11 cellular contexts compared by ENCODE assay signal in the genomic region with DNA sequence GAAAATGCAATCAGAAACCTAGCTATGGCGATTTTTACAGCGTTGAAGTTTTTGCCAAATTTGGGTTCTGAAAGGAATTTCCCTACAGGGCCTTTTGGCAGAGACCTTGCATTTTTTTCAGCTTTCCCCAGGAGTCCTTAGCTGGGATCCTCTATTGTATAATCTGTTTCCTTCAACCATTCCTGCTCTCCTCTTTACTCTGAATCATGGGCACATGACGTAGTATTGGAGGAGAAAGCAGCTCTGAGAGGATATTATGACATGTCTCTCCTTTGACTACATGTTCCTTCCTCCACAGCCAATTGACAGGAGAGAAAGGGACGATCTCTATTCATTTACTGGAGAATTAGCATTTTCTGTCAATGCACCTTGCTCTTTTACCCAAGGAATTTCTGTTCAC.
DNase-seq lines count a peak whose midpoint lies in the region; ATAC-seq and TF ChIP-seq lines count a peak whose summit lies in the region.
"Had no signal": no experiment of that assay in that cellular context is flagged by ENCODE, and none has a peak within 500 bp of the region (broad histone marks: within the 10 kb centered on the region; RNA-seq: fewer than 3 reads in every experiment).

No MANE protein-coding gene starts in this region.

- H3K4me1 ChIP-seq in upper lobe of right lung, result peaks cover 7% of the 10 kb centered on the region

- peak; percentile 86 for DNase-seq in M059J (ENCODE audit: low read depth)
- DNase-seq in kidney tubule cell (ENCODE audit: low spot score), result peak; percentile 42
- DNase-seq in upper lobe of right lung, result no peak
- no peak for DNase-seq in NCI-H524 treated with DMSO at 0.1 percent for 48 hours (lab: John Stamatoyannopoulos, UW)
- DNase-seq: activated T-cell treated with anti-CD3 and anti-CD28 coated beads, Interleukin-2, amount 50 U/mL, for 24 hours; endodermal cell; Kasumi-1; substantia nigra had no signal

- H3K27me3 ChIP-seq in upper lobe of right lung, result peaks cover 5% of the 10 kb centered on the region

- ATAC-seq in upper lobe of right lung (no peak), HG02678 (IDR thresholded peaks at IDR 0.05; ENCODE audit: unreplicated experiment) (no peak), HG02571 (IDR thresholded peaks at IDR 0.05; ENCODE audit: unreplicated experiment) (no peak)

- H3K27ac ChIP-seq in cingulate gyrus (ENCODE audit: low read depth, low read length), result peak overlapping the region; percentile 23
- peak overlapping the region; percentile 14 for H3K27ac ChIP-seq in upper lobe of right lung

- no peak for TF ChIP-seq CTCF in upper lobe of right lung (IDR thresholded peaks at IDR 0.05)

- no peaks in the 10 kb centered on the region for H3K36me3 ChIP-seq in upper lobe of right lung

- intact Hi-C loops in upper lobe of right lung (cut with DNase I), result no loop called here

- no peaks in the 10 kb centered on the region for H3K9me3 ChIP-seq in upper lobe of right lung

- H3K4me3 ChIP-seq in upper lobe of right lung, result no peak overlapping the region

Comparison
In these comparisons a context has a peak if more than half of its experiments do, and no peak if none do; other contexts are left out.
1. DNase-seq: peak in M059J (single experiment) and kidney tubule cell (single experiment); none in upper lobe of right lung (single experiment) and NCI-H524 treated with DMSO at 0.1 percent for 48 hours (single experiment).